Comparison of ENCODE assay signal across 9 cellular contexts in the genomic region with DNA sequence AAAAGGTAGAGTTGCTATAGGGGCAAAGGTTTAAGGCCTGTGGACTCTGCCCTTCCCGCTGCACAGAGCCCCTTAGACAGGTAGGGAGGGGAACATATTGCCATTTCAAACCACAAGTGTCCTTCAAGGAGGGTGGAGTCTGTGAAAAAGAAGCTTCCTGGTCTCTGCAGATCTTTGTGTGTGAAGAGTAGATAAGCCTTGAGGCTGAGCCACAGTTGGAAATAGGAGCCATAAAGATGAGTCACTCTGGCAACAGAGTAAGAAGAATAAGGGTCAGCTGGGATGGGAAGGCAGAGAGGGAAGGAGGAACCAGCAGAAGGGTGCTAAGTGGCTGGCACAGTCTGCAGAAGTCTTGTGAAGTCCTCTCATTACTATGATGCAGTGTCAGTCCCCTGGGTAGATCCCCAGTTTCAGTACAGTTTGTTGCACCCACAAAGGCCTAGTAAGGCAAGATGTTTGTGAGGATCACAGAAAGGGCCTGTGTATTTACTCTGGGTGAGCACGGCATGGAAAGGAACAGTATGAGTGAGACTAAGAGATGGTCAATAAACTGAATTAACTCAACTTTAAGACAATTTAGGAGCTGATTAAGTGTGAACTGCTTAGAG. TPM values are rescaled to one million over a fixed set of nuclear protein-coding genes. Genes with fewer than 3 reads are reported as not detected.
A peak's percentile ranks its signal among the peaks of the same experiment; 100 is the strongest.
DNase-seq lines count a peak whose midpoint lies in the region; ATAC-seq and TF ChIP-seq lines count a peak whose summit lies in the region.
"Had no signal": no experiment of that assay in that cellular context is flagged by ENCODE, and none has a peak within 500 bp of the region (broad histone marks: within the 10 kb centered on the region; RNA-seq: fewer than 3 reads in every experiment).

No MANE protein-coding gene starts in this region.

- ATAC-seq in HG03280 (IDR thresholded peaks at IDR 0.05; ENCODE audit: unreplicated experiment): no peak

- peak overlapping the region; percentile 7; the same call in 1 of the 2 replicates for H3K27ac ChIP-seq in SJSA1
- H3K27ac ChIP-seq: 22Rv1 had no signal

- H3K4me3 Mint-ChIP-seq in type B pancreatic cell (peak overlapping the region; percentile 19), osteocyte (ENCODE audit: unreplicated experiment) (no peak overlapping the region)

- no peak overlapping the region for H3K4me3 ChIP-seq in SJSA1
- no peak overlapping the region for H3K4me3 ChIP-seq in fibroblast of villous mesenchyme (ENCODE audit: low read depth, low read length)

- TF ChIP-seq CTCF in fibroblast of villous mesenchyme (IDR thresholded peaks at IDR 0.05; ENCODE audit: insufficient read depth, low read depth, low read length) (no peak), type B pancreatic cell (conservative IDR thresholded peaks at IDR 0.05) (no peak), osteocyte (IDR thresholded peaks at IDR 0.05) (no peak)

- H3K36me3 Mint-ChIP-seq in type B pancreatic cell (no peaks in the 10 kb centered on the region), osteocyte (ENCODE audit: unreplicated experiment) (no peaks in the 10 kb centered on the region)

- no peaks in the 10 kb centered on the region for H3K36me3 ChIP-seq in SJSA1

- H3K27me3 Mint-ChIP-seq in type B pancreatic cell (no peaks in the 10 kb centered on the region), osteocyte (ENCODE audit: unreplicated experiment) (no peaks in the 10 kb centered on the region)

- H3K9me3 ChIP-seq in SJSA1 (replicated peaks): no peaks in the 10 kb centered on the region

- H3K4me1 Mint-ChIP-seq in type B pancreatic cell (ENCODE audit: unreplicated experiment) (peaks cover 22% of the 10 kb centered on the region), osteocyte (ENCODE audit: unreplicated experiment) (peaks cover 18% of the 10 kb centered on the region)

- no peaks in the 10 kb centered on the region for H3K27me3 ChIP-seq in SJSA1 (replicated peaks)

- DNase-seq in SIG-M5 treated with dmso at 0.1 percent for 504 hours (lab: John Stamatoyannopoulos, UW; ENCODE audit: unreplicated experiment): peak; percentile 53
- DNase-seq in SIG-M5 (lab: John Stamatoyannopoulos, UW): no peak
- peak; percentile 67 to 77 for DNase-seq in SJSA1 (ENCODE audit: low read depth in 1 of 2, low spot score in 2 of 2)
- DNase-seq in fibroblast of villous mesenchyme (ENCODE audit: low read depth): peak; percentile 65
- no peak for DNase-seq in type B pancreatic cell (ENCODE audit: extremely low spot score, unreplicated experiment)
- DNase-seq in cortex of kidney (lab: John Stamatoyannopoulos, UW): no peak
- DNase-seq in osteocyte (ENCODE audit: extremely low spot score, unreplicated experiment): no peak

- peaks cover 10% of the 10 kb centered on the region for H3K4me1 ChIP-seq in SJSA1 (replicated peaks)

- H3K9me3 Mint-ChIP-seq in type B pancreatic cell (no peaks in the 10 kb centered on the region), osteocyte (ENCODE audit: unreplicated experiment) (no peaks in the 10 kb centered on the region)

- H3K27ac Mint-ChIP-seq in type B pancreatic cell: peak overlapping the region; percentile 50
- H3K27ac Mint-ChIP-seq in osteocyte (ENCODE audit: unreplicated experiment): no peak overlapping the region

RNA-seq across cellular contexts. Expression of gene GRXCR2, which starts 18.1 kb away (rescaled TPM):
- total RNA-seq in SJSA1 (2014; rRNA removed; shearing (Covaris generic)): 0.21 TPM in 1 of 2 replicates, not detected in the other
- total RNA-seq in fibroblast of villous mesenchyme: not detected in 2 replicates
- 0.24 TPM in 1 of 2 replicates, not detected in the other for total RNA-seq in type B pancreatic cell (ENCODE audit: low replicate concordance)
- not detected in 2 replicates for total RNA-seq in osteocyte

RNA-seq across cellular contexts. Expression of gene PRELID2, which starts 19.6 kb away (rescaled TPM):
- 28.4 and 29.2 TPM in 2 replicates for total RNA-seq in SJSA1 (2014; rRNA removed; shearing (Covaris generic))
- total RNA-seq in fibroblast of villous mesenchyme: 23.2 and 35.0 TPM in 2 replicates
- total RNA-seq in type B pancreatic cell (ENCODE audit: low replicate concordance): 15.5 and 19.6 TPM in 2 replicates
- 4.7 and 6.0 TPM in 2 replicates for total RNA-seq in osteocyte

Comparison
In these comparisons a context has a peak if more than half of its experiments do, and no peak if none do; other contexts are left out.
1. DNase-seq: peak in SIG-M5 treated with dmso at 0.1 percent for 504 hours (single experiment), SJSA1 (2 of 2) and fibroblast of villous mesenchyme (single experiment); none in SIG-M5 (single experiment), type B pancreatic cell (single experiment), cortex of kidney (single experiment) and osteocyte (single experiment).